Comparison of ENCODE assay signal across 17 cellular contexts in genomic region chr10:49441488-49442476, GRCh38. TPM values are rescaled to one million over a fixed set of nuclear protein-coding genes. Genes with fewer than 3 reads are reported as not detected.
DNase-seq lines count a peak whose midpoint lies in the region; ATAC-seq and TF ChIP-seq lines count a peak whose summit lies in the region.
"Had no signal": no experiment of that assay in that cellular context is flagged by ENCODE, and none has a peak within 500 bp of the region (broad histone marks: within the 10 kb centered on the region; RNA-seq: fewer than 3 reads in every experiment).

No MANE protein-coding gene starts in this region.

- peaks cover 4% of the 10 kb centered on the region for H3K27me3 Mint-ChIP-seq in activated CD4-positive, alpha-beta memory T cell treated with anti-CD3 and anti-CD28 coated beads, Interleukin-2, amount 10 ng/mL, durations not matched to agents 7 days and 5 days
- H3K27me3 Mint-ChIP-seq in activated CD4-positive, alpha-beta memory T cell treated with anti-CD3 and anti-CD28 coated beads for 36 hours: no peaks in the 10 kb centered on the region
- H3K27me3 Mint-ChIP-seq in activated B cell treated with CpG ODN at 0.5 μM for 24 hours: peaks cover 2% of the 10 kb centered on the region
- H3K27me3 Mint-ChIP-seq in stimulated activated naive B cell treated with anti-CD40 and anti-IgM and Interleukin-4, amounts not matched to agents 10 μg/mL and 1 μg/mL and 100 μg/mL, for 72 hours: peaks cover 11 to 14% of the 10 kb centered on the region in 2 donors
- H3K27me3 Mint-ChIP-seq in neural progenitor cell (ENCODE audit: insufficient read depth, low read depth): no peaks in the 10 kb centered on the region

- DNase-seq in activated CD4-positive, alpha-beta memory T cell treated with anti-CD3 and anti-CD28 coated beads, Interleukin-2, amount 10 ng/mL, durations not matched to agents 7 days and 5 days: no peak
- no peak for DNase-seq in activated CD4-positive, alpha-beta memory T cell treated with anti-CD3 and anti-CD28 coated beads for 36 hours
- DNase-seq in activated B cell treated with CpG ODN at 0.5 μM for 24 hours (no peak), GM23248 (no peak), neural progenitor cell (ENCODE audit: low spot score) (no peak)
- no peak for DNase-seq in stimulated activated naive B cell treated with anti-CD40 and anti-IgM and Interleukin-4, amounts not matched to agents 10 μg/mL and 1 μg/mL and 100 μg/mL, for 72 hours
- no peak for DNase-seq in central memory CD4-positive, alpha-beta T cell
- DNase-seq: effector memory CD4-positive, alpha-beta T cell; head of caudate nucleus; left ventricle myocardium inferior; NCI-H187; SHP77 treated with DMSO at 0.1 percent for 48 hours; stimulated activated CD4-positive, alpha-beta T cell treated with anti-CD3 and anti-CD28 coated beads, Interleukin-12 subunit alpha, Interleukin-12 subunit beta, amount 100 ng/mL, for 4 hours; WERI-Rb-1 had no signal

- H3K9me3 ChIP-seq in GM23248 (ENCODE audit: low read depth) (no peaks in the 10 kb centered on the region), neural progenitor cell (ENCODE audit: low read depth) (no peaks in the 10 kb centered on the region)
- H3K9me3 ChIP-seq: left ventricle myocardium inferior had no signal

- no peaks in the 10 kb centered on the region for H3K9me2 ChIP-seq in GM23248 (ENCODE audit: insufficient read depth)

- POLR2A ChIA-PET in activated CD4-positive, alpha-beta memory T cell treated with anti-CD3 and anti-CD28 coated beads, Interleukin-2, amount 10 ng/mL, durations not matched to agents 7 days and 5 days (lab: Charles Lee): no interaction called here
- POLR2A ChIA-PET in activated CD4-positive, alpha-beta memory T cell treated with anti-CD3 and anti-CD28 coated beads for 36 hours (lab: Charles Lee): no interaction called here
- POLR2A ChIA-PET in activated B cell treated with CpG ODN at 0.5 μM for 24 hours (lab: Charles Lee): no interaction called here

- H2AFZ ChIP-seq in GM23248: no peak overlapping the region
- H2AFZ ChIP-seq in neural progenitor cell (replicated peaks): no peak overlapping the region

- H3K36me3 ChIP-seq in GM23248 (ENCODE audit: low read depth): peaks cover 5% of the 10 kb centered on the region
- no peaks in the 10 kb centered on the region for H3K36me3 ChIP-seq in neural progenitor cell
- H3K36me3 ChIP-seq: left ventricle myocardium inferior, WERI-Rb-1 had no signal

- H4K20me1 ChIP-seq in GM23248 (ENCODE audit: insufficient read depth) (no peaks in the 10 kb centered on the region), neural progenitor cell (ENCODE audit: low read depth) (no peaks in the 10 kb centered on the region)

- peaks cover 21% of the 10 kb centered on the region for H3K4me1 Mint-ChIP-seq in activated CD4-positive, alpha-beta memory T cell treated with anti-CD3 and anti-CD28 coated beads, Interleukin-2, amount 10 ng/mL, durations not matched to agents 7 days and 5 days
- H3K4me1 Mint-ChIP-seq in activated CD4-positive, alpha-beta memory T cell treated with anti-CD3 and anti-CD28 coated beads for 36 hours (ENCODE audit: low read depth): peaks cover 6% of the 10 kb centered on the region
- H3K4me1 Mint-ChIP-seq in activated B cell treated with CpG ODN at 0.5 μM for 24 hours: peaks cover 8% of the 10 kb centered on the region
- H3K4me1 Mint-ChIP-seq in stimulated activated naive B cell treated with anti-CD40 and anti-IgM and Interleukin-4, amounts not matched to agents 10 μg/mL and 1 μg/mL and 100 μg/mL, for 72 hours: peaks cover 7 to 16% of the 10 kb centered on the region in 2 donors
- no peaks in the 10 kb centered on the region for H3K4me1 Mint-ChIP-seq in neural progenitor cell

- no peaks in the 10 kb centered on the region for H3K79me2 ChIP-seq in GM23248 (ENCODE audit: insufficient read depth)
- H3K79me2 ChIP-seq in neural progenitor cell (ENCODE audit: low read depth): no peaks in the 10 kb centered on the region

- H3K27me3 ChIP-seq in GM23248 (replicated peaks; ENCODE audit: insufficient read depth): no peaks in the 10 kb centered on the region
- no peaks in the 10 kb centered on the region for H3K27me3 ChIP-seq in neural progenitor cell

- H3K4me3 ChIP-seq in GM23248 (no peak overlapping the region), neural progenitor cell (no peak overlapping the region)
- H3K4me3 ChIP-seq: left ventricle myocardium inferior had no signal

- CTCF ChIA-PET in activated CD4-positive, alpha-beta memory T cell treated with anti-CD3 and anti-CD28 coated beads, Interleukin-2, amount 10 ng/mL, durations not matched to agents 7 days and 5 days (lab: Charles Lee): no interaction called here
- CTCF ChIA-PET in activated CD4-positive, alpha-beta memory T cell treated with anti-CD3 and anti-CD28 coated beads for 36 hours (lab: Charles Lee): no interaction called here
- CTCF ChIA-PET in activated B cell treated with CpG ODN at 0.5 μM for 24 hours (lab: Charles Lee): no interaction called here

- H3K9me3 Mint-ChIP-seq in activated CD4-positive, alpha-beta memory T cell treated with anti-CD3 and anti-CD28 coated beads, Interleukin-2, amount 10 ng/mL, durations not matched to agents 7 days and 5 days: no peaks in the 10 kb centered on the region
- H3K9me3 Mint-ChIP-seq in activated CD4-positive, alpha-beta memory T cell treated with anti-CD3 and anti-CD28 coated beads for 36 hours: no peaks in the 10 kb centered on the region
- H3K9me3 Mint-ChIP-seq in activated B cell treated with CpG ODN at 0.5 μM for 24 hours (no peaks in the 10 kb centered on the region), neural progenitor cell (peaks cover 7% of the 10 kb centered on the region)
- H3K9me3 Mint-ChIP-seq in stimulated activated naive B cell treated with anti-CD40 and anti-IgM and Interleukin-4, amounts not matched to agents 10 μg/mL and 1 μg/mL and 100 μg/mL, for 72 hours: peaks cover 10 to 13% of the 10 kb centered on the region in 2 donors

- H3K4me2 ChIP-seq in GM23248 (ENCODE audit: unreplicated experiment) (no peak overlapping the region), neural progenitor cell (no peak overlapping the region)

- H3K27ac Mint-ChIP-seq in activated CD4-positive, alpha-beta memory T cell treated with anti-CD3 and anti-CD28 coated beads, Interleukin-2, amount 10 ng/mL, durations not matched to agents 7 days and 5 days: no peak overlapping the region
- H3K27ac Mint-ChIP-seq in activated CD4-positive, alpha-beta memory T cell treated with anti-CD3 and anti-CD28 coated beads for 36 hours: no peak overlapping the region
- H3K27ac Mint-ChIP-seq in activated B cell treated with CpG ODN at 0.5 μM for 24 hours: no peak overlapping the region
- no peak overlapping the region for H3K27ac Mint-ChIP-seq in stimulated activated naive B cell treated with anti-CD40 and anti-IgM and Interleukin-4, amounts not matched to agents 10 μg/mL and 1 μg/mL and 100 μg/mL, for 72 hours
- H3K27ac Mint-ChIP-seq in neural progenitor cell: no peak overlapping the region

- H3K4me3 Mint-ChIP-seq in activated CD4-positive, alpha-beta memory T cell treated with anti-CD3 and anti-CD28 coated beads, Interleukin-2, amount 10 ng/mL, durations not matched to agents 7 days and 5 days: peak overlapping the region; percentile 23
- H3K4me3 Mint-ChIP-seq in activated CD4-positive, alpha-beta memory T cell treated with anti-CD3 and anti-CD28 coated beads for 36 hours: no peak overlapping the region
- H3K4me3 Mint-ChIP-seq in activated B cell treated with CpG ODN at 0.5 μM for 24 hours: peak overlapping the region; percentile 6
- H3K4me3 Mint-ChIP-seq in stimulated activated naive B cell treated with anti-CD40 and anti-IgM and Interleukin-4, amounts not matched to agents 10 μg/mL and 1 μg/mL and 100 μg/mL, for 72 hours: peak overlapping the region; percentile 10 to 71
- no peak overlapping the region for H3K4me3 Mint-ChIP-seq in neural progenitor cell

- ATAC-seq in activated B cell treated with CpG ODN at 0.5 μM for 24 hours (ENCODE audit: low read depth) (no peak), esophagus mucosa (peak; percentile 29)
- peak in 1 of 2 donors; percentile 34 for ATAC-seq in stimulated activated naive B cell treated with anti-CD40 and anti-IgM and Interleukin-4, amounts not matched to agents 10 μg/mL and 1 μg/mL and 100 μg/mL, for 72 hours (replicated peaks)
- ATAC-seq: HepG2 had no signal

- in situ Hi-C loops in GM23248 (cut with MboI): no loop called here

- no peaks in the 10 kb centered on the region for H3K4me1 ChIP-seq in GM23248 (ENCODE audit: insufficient read depth)
- no peaks in the 10 kb centered on the region for H3K4me1 ChIP-seq in neural progenitor cell
- H3K4me1 ChIP-seq: left ventricle myocardium inferior had no signal

- H3K27ac ChIP-seq in GM23248 (no peak overlapping the region), neural progenitor cell (no peak overlapping the region)
- H3K27ac ChIP-seq: left ventricle myocardium inferior, WERI-Rb-1 had no signal

- H3K9ac ChIP-seq in GM23248 (no peak overlapping the region), neural progenitor cell (no peak overlapping the region)

- H3F3A ChIP-seq in GM23248 (ENCODE audit: insufficient read depth) (peaks cover 2% of the 10 kb centered on the region), neural progenitor cell (ENCODE audit: low read depth) (no peaks in the 10 kb centered on the region)

- 63 to 65% methylated on average over 46 of the region's 46 CpGs for WGBS in GM23248 (ENCODE audit: low coverage in 1 of 2, low lambda C conversion rate in 2 of 2, missing lambda C conversion rate in 2 of 2), 2 experiments

- no peaks in the 10 kb centered on the region for H3K36me3 Mint-ChIP-seq in activated CD4-positive, alpha-beta memory T cell treated with anti-CD3 and anti-CD28 coated beads, Interleukin-2, amount 10 ng/mL, durations not matched to agents 7 days and 5 days (ENCODE audit: low read depth)
- no peaks in the 10 kb centered on the region for H3K36me3 Mint-ChIP-seq in activated CD4-positive, alpha-beta memory T cell treated with anti-CD3 and anti-CD28 coated beads for 36 hours
- H3K36me3 Mint-ChIP-seq in activated B cell treated with CpG ODN at 0.5 μM for 24 hours (ENCODE audit: low read depth) (no peaks in the 10 kb centered on the region), neural progenitor cell (no peaks in the 10 kb centered on the region)
- peaks cover 27 to 47% of the 10 kb centered on the region in 2 donors for H3K36me3 Mint-ChIP-seq in stimulated activated naive B cell treated with anti-CD40 and anti-IgM and Interleukin-4, amounts not matched to agents 10 μg/mL and 1 μg/mL and 100 μg/mL, for 72 hours

- intact Hi-C loops in activated CD4-positive, alpha-beta memory T cell treated with anti-CD3 and anti-CD28 coated beads for 36 hours (cut with micrococcal nuclease): no loop called here
- intact Hi-C loops in activated B cell treated with CpG ODN at 0.5 μM for 24 hours (cut with micrococcal nuclease): no loop called here

- TF ChIP-seq CTCF in activated B cell treated with CpG ODN at 0.5 μM for 24 hours (IDR thresholded peaks at IDR 0.05) (no peak), neural progenitor cell (IDR thresholded peaks at IDR 0.05) (no peak)

RNA-seq across cellular contexts. Expression of gene DRGX, which starts 45.9 kb away (rescaled TPM):
- total RNA-seq in activated CD4-positive, alpha-beta memory T cell treated with anti-CD3 and anti-CD28 coated beads, Interleukin-2, amount 10 ng/mL, durations not matched to agents 7 days and 5 days: not detected
- not detected for total RNA-seq in activated CD4-positive, alpha-beta memory T cell treated with anti-CD3 and anti-CD28 coated beads for 36 hours
- total RNA-seq in activated B cell treated with CpG ODN at 0.5 μM for 24 hours: not detected in 2 replicates
- total RNA-seq in esophagus mucosa: not detected
- total RNA-seq in GM23248 (2014; rRNA removed; shearing (Covaris generic)): not detected in 2 replicates
- polyA plus RNA-seq in GM23248 (2016; fragmentation: Nextera tagmentation; extraction: Ambion mirVana): 0.09 and 0.20 TPM in 2 replicates
- not detected in 2 replicates for total RNA-seq in neural progenitor cell (ENCODE audit: low replicate concordance)
- total RNA-seq: HepG2, left ventricle myocardium inferior, ureter had no signal
- polyA plus RNA-seq: HepG2 had no signal

Comparison
In these comparisons a context has a peak if more than half of its experiments do, and no peak if none do; other contexts are left out.
1. H3K4me3 Mint-ChIP-seq: peak in activated CD4-positive, alpha-beta memory T cell treated with anti-CD3 and anti-CD28 coated beads, Interleukin-2, amount 10 ng/mL, durations not matched to agents 7 days and 5 days (single experiment), activated B cell treated with CpG ODN at 0.5 μM for 24 hours (single experiment) and stimulated activated naive B cell treated with anti-CD40 and anti-IgM and Interleukin-4, amounts not matched to agents 10 μg/mL and 1 μg/mL and 100 μg/mL, for 72 hours (2 of 2); none in activated CD4-positive, alpha-beta memory T cell treated with anti-CD3 and anti-CD28 coated beads for 36 hours (single experiment) and neural progenitor cell (single experiment).